ENCODE assay signal across 31 cellular contexts in the genomic region with DNA sequence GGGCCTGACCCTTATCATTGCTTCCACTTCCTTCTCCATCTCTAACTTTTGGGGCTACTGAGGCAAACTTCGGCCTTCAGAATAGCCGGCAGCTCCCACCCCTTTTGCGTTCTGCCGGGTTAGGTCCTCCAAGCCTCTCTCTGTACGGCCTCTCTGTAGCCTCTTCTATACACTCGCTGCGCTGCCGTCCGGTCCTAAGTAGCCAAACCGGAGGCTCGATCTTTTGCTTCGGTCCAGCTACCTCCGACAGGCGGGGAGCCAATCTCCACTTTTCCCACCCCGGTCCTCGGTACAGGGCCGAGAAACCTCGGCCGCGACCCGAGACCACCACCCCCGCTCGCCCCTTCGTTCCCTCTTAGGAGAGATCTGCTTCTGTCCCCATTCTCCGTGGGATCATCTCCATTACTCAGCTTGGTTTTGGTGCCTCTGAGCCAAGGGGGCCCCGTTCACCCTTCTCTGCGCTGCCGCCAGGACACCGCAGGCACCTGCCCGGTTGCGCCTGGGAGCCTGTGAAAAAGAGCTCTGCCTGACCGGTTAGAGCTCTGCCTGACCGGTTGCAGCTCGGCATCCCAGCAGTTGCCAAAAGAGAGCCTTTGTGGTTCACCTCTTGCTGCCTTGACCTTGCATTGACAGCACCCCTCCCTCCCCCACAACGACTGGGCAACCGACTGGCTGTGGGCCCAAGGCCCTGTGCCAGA. TPM values are rescaled to one million over a fixed set of nuclear protein-coding genes. Genes with fewer than 3 reads are reported as not detected.
A peak's percentile ranks its signal among the peaks of the same experiment; 100 is the strongest.
DNase-seq lines count a peak whose midpoint lies in the region; ATAC-seq and TF ChIP-seq lines count a peak whose summit lies in the region.
"Had no signal": no experiment of that assay in that cellular context is flagged by ENCODE, and none has a peak within 500 bp of the region (broad histone marks: within the 10 kb centered on the region; RNA-seq: fewer than 3 reads in every experiment).

No MANE protein-coding gene starts in this region.

- H3K9ac ChIP-seq in iPS-20b (ENCODE audit: low read depth, low read length), result no peak overlapping the region

- H3K79me2 ChIP-seq in osteoblast (ENCODE audit: insufficient read depth, low read length), result no peaks in the 10 kb centered on the region

- peaks cover 30% of the 10 kb centered on the region for H3K4me1 Mint-ChIP-seq in dendritic cell treated with granulocyte-macrophage colony-stimulating factor and Interleukin-4, amounts not matched to agents 40 ng/mL and 50 ng/mL, for 4 days (ENCODE audit: low read depth)
- H3K4me1 Mint-ChIP-seq: activated CD4-positive, alpha-beta memory T cell treated with anti-CD3 and anti-CD28 coated beads, Interleukin-2, amount 10 ng/mL, durations not matched to agents 7 days and 5 days; stimulated activated memory B cell treated with anti-CD40 and anti-IgM and Interleukin-4, amounts not matched to agents 10 μg/mL and 1 μg/mL and 100 μg/mL, for 72 hours had no signal

- H3K4me1 ChIP-seq in iPS-20b (ENCODE audit: insufficient read depth, low read length), result no peaks in the 10 kb centered on the region; the same call in 1 of the 2 replicates
- H3K4me1 ChIP-seq in osteoblast (ENCODE audit: insufficient read depth, low read length), result no peaks in the 10 kb centered on the region
- H3K4me1 ChIP-seq: BE2C, lower lobe of right lung, upper lobe of right lung had no signal

- TF ChIP-seq CTCF in osteoblast (IDR thresholded peaks at IDR 0.05; ENCODE audit: extremely low read depth, low read depth, low read length), result no peak

- H3K36me3 ChIP-seq in iPS-20b (ENCODE audit: insufficient read depth, low read depth, low read length) (no peaks in the 10 kb centered on the region), osteoblast (ENCODE audit: insufficient read depth, low read length) (no peaks in the 10 kb centered on the region)
- H3K36me3 ChIP-seq: BE2C, cardiac muscle cell, esophagus squamous epithelium, lower lobe of right lung, sigmoid colon, upper lobe of right lung had no signal

- no peak overlapping the region for H3K4me2 ChIP-seq in osteoblast (ENCODE audit: insufficient read depth, low read length)

- H3K27me3 Mint-ChIP-seq in dendritic cell treated with granulocyte-macrophage colony-stimulating factor and Interleukin-4, amounts not matched to agents 40 ng/mL and 50 ng/mL, for 4 days, result peaks cover 58% of the 10 kb centered on the region

- H3K27me3 ChIP-seq in iPS-20b (ENCODE audit: insufficient read depth, low read length), result peaks cover 82% of the 10 kb centered on the region
- peaks cover 60% of the 10 kb centered on the region for H3K27me3 ChIP-seq in osteoblast (ENCODE audit: insufficient read depth, low read length)

- H3K9me3 Mint-ChIP-seq in dendritic cell treated with granulocyte-macrophage colony-stimulating factor and Interleukin-4, amounts not matched to agents 40 ng/mL and 50 ng/mL, for 4 days, result no peaks in the 10 kb centered on the region
- H3K9me3 Mint-ChIP-seq: stimulated activated memory B cell treated with anti-CD40 and anti-IgM and Interleukin-4, amounts not matched to agents 10 μg/mL and 1 μg/mL and 100 μg/mL, for 72 hours had no signal

- peak overlapping the region; percentile 9 for H3K4me3 Mint-ChIP-seq in dendritic cell treated with granulocyte-macrophage colony-stimulating factor and Interleukin-4, amounts not matched to agents 40 ng/mL and 50 ng/mL, for 4 days
- H3K4me3 Mint-ChIP-seq: activated CD4-positive, alpha-beta memory T cell treated with anti-CD3 and anti-CD28 coated beads, Interleukin-2, amount 10 ng/mL, durations not matched to agents 7 days and 5 days; stimulated activated memory B cell treated with anti-CD40 and anti-IgM and Interleukin-4, amounts not matched to agents 10 μg/mL and 1 μg/mL and 100 μg/mL, for 72 hours had no signal

- no peak overlapping the region for H3K27ac ChIP-seq in iPS-20b (ENCODE audit: low read length)
- H3K27ac ChIP-seq in osteoblast (ENCODE audit: low read depth, low read length), result no peak overlapping the region
- H3K27ac ChIP-seq: cardiac muscle cell, coronary artery, esophagus squamous epithelium, lower lobe of right lung, RWPE1, sigmoid colon, upper lobe of right lung had no signal

- intact Hi-C loops in dendritic cell treated with granulocyte-macrophage colony-stimulating factor and Interleukin-4, amounts not matched to agents 40 ng/mL and 50 ng/mL, for 4 days (cut with micrococcal nuclease), result no loop called here

- no peak overlapping the region for H3K27ac Mint-ChIP-seq in dendritic cell treated with granulocyte-macrophage colony-stimulating factor and Interleukin-4, amounts not matched to agents 40 ng/mL and 50 ng/mL, for 4 days
- H3K27ac Mint-ChIP-seq: activated CD4-positive, alpha-beta memory T cell treated with anti-CD3 and anti-CD28 coated beads, Interleukin-2, amount 10 ng/mL, durations not matched to agents 7 days and 5 days; activated naive CD4-positive, alpha-beta T cell treated with anti-CD3 and anti-CD28 coated beads, Interleukin-2, amount 50 U/mL, for 72 hours; stimulated activated memory B cell treated with anti-CD40 and anti-IgM and Interleukin-4, amounts not matched to agents 10 μg/mL and 1 μg/mL and 100 μg/mL, for 72 hours had no signal

- no peaks in the 10 kb centered on the region for H4K20me1 ChIP-seq in osteoblast (ENCODE audit: insufficient read depth, low read length)

- H3K4me3 ChIP-seq in iPS-20b (ENCODE audit: low read length), result peak overlapping the region; percentile 56; the same call in 1 of the 2 replicates
- no peak overlapping the region for H3K4me3 ChIP-seq in osteoblast (ENCODE audit: insufficient read depth, low read length)
- H3K4me3 ChIP-seq: cardiac muscle cell, coronary artery, esophagus squamous epithelium, K562, lower lobe of right lung, mucosa of descending colon, sigmoid colon, upper lobe of right lung had no signal

- no peak overlapping the region for H2AFZ ChIP-seq in osteoblast (ENCODE audit: low read length)

- H3K36me3 Mint-ChIP-seq in dendritic cell treated with granulocyte-macrophage colony-stimulating factor and Interleukin-4, amounts not matched to agents 40 ng/mL and 50 ng/mL, for 4 days (ENCODE audit: low read depth), result no peaks in the 10 kb centered on the region
- H3K36me3 Mint-ChIP-seq: stimulated activated memory B cell treated with anti-CD40 and anti-IgM and Interleukin-4, amounts not matched to agents 10 μg/mL and 1 μg/mL and 100 μg/mL, for 72 hours had no signal

- peak; percentile 63 for DNase-seq in ELF-1 (ENCODE audit: low read depth, low spot score)
- DNase-seq in osteoblast (ENCODE audit: insufficient read length, low spot score, missing footprints), result peak; percentile 63
- DNase-seq in putamen (ENCODE audit: low spot score), result no peak
- no peak for DNase-seq in NCI-H82 (lab: John Stamatoyannopoulos, UW)
- DNase-seq in dedifferentiated amniotic fluid mesenchymal stem cell (ENCODE audit: extremely low spot score), result no peak
- DNase-seq: activated CD4-positive, alpha-beta memory T cell treated with anti-CD3 and anti-CD28 coated beads, Interleukin-2, amount 10 ng/mL, durations not matched to agents 7 days and 5 days; activated CD4-positive, CD25-positive, alpha-beta regulatory T cell treated with anti-CD3 and anti-CD28 coated beads, Interleukin-2, amount 50 U/mL, for 72 hours; BE2C; DND-41; esophagus squamous epithelium; foreskin melanocyte; lower lobe of right lung; mucosa of descending colon; NCI-H1417; NCI-H446; sigmoid colon; stimulated activated CD4-positive, alpha-beta T cell treated with anti-CD3 and anti-CD28 coated beads, Interleukin-4, amount 100 ng/mL, for 4 hours; T-helper 1 cell; upper lobe of right lung had no signal

- ATAC-seq in HG02938 (IDR thresholded peaks at IDR 0.05; ENCODE audit: unreplicated experiment), result no peak
- ATAC-seq: activated naive CD4-positive, alpha-beta T cell treated with anti-CD3 and anti-CD28 coated beads, Interleukin-2, amount 50 U/mL, for 72 hours; K562; lower lobe of right lung; mucosa of descending colon; stimulated activated memory B cell treated with anti-CD40 and anti-IgM and Interleukin-4, amounts not matched to agents 10 μg/mL and 1 μg/mL and 100 μg/mL, for 72 hours; upper lobe of right lung had no signal

- H3K9me3 ChIP-seq in iPS-20b (ENCODE audit: insufficient read depth, low read depth, low read length), result no peaks in the 10 kb centered on the region
- peaks cover 3% of the 10 kb centered on the region for H3K9me3 ChIP-seq in osteoblast (ENCODE audit: low read depth, low read length)
- H3K9me3 ChIP-seq: BE2C, lower lobe of right lung, mucosa of descending colon, sigmoid colon, upper lobe of right lung had no signal

RNA-seq across cellular contexts. Expression of a gene that starts 1.0 kb away (rescaled TPM):
- not detected in 2 replicates for total RNA-seq in osteoblast
- total RNA-seq: activated CD4-positive, alpha-beta memory T cell treated with anti-CD3 and anti-CD28 coated beads, Interleukin-2, amount 10 ng/mL, durations not matched to agents 7 days and 5 days; activated naive CD4-positive, alpha-beta T cell treated with anti-CD3 and anti-CD28 coated beads, Interleukin-2, amount 50 U/mL, for 72 hours; aorta; esophagus squamous epithelium; kidney epithelial cell; lower lobe of right lung; MCF 10A; mucosa of descending colon; sigmoid colon; upper lobe of right lung had no signal

Comparison
In these comparisons a context has a peak if more than half of its experiments do, and no peak if none do; other contexts are left out.
1. DNase-seq: peak in ELF-1 (single experiment) and osteoblast (single experiment); none in putamen (single experiment), NCI-H82 (single experiment) and dedifferentiated amniotic fluid mesenchymal stem cell (single experiment).